Comparison of ENCODE assay signal across 1 cellular context in genomic region chr20:55513966-55514365, GRCh38.
TF ChIP-seq lines count a peak whose summit lies in the region.

No MANE protein-coding gene starts in this region.

TF ChIP-seq in GM23338, 12 proteins besides CTCF, POLR2A, EP300 and RAD21 (continued from another document):
- TF ChIP-seq REST (IDR thresholded peaks at IDR 0.05; ENCODE audit: unreplicated experiment) (no peak), CREB1 (CRISPR knock-in tag; IDR thresholded peaks at IDR 0.05; ENCODE audit: low read depth) (no peak), EZH2 (IDR thresholded peaks at IDR 0.05; ENCODE audit: low read depth, unreplicated experiment) (no peak), ZNF331 (CRISPR knock-in tag; IDR thresholded peaks at IDR 0.05; ENCODE audit: low read depth) (no peak)
TF ChIP-seq in GM23338: peak in this region for 0.
